ENCODE assay signal across 8 cellular contexts in the genomic region with DNA sequence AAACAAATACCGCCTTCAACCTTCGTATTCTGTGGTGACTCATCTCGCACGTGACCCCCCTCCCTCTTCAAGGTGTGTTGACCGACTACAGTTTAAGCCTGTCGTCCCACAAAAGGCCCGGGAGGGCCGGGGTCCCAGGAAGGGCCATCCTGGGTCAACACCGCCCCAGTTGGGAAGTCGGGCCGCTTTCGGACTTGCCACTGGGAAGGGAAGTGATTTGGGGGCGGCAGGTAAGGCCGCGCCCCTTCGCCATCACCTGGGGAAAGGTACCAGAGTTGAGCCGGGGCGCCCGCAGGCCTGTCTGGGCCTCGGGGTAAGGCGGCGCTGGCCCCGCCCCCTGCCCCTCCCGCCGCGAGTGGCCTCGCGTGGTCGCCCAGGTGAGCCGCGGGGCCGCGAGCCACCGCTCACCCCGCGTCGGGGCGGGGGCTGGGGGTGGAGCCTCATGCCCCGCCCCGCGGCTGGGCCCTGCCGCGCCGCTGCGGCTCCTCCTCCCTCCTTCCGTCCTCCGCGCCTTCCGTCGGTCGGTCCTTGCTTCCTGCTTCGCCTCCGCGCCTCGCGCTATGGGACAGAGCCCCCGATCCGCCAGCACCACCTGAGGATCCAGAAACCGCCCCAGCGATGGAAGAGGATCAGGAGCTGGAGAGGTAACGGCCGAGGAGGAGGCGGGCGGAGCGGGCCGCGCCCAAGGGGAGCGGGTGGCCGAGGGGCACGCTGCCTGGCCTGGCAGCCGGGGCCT. TPM values are rescaled to one million over a fixed set of nuclear protein-coding genes. Genes with fewer than 3 reads are reported as not detected.
DNase-seq lines count a peak whose midpoint lies in the region; ATAC-seq and TF ChIP-seq lines count a peak whose summit lies in the region.

A gene with protein sequence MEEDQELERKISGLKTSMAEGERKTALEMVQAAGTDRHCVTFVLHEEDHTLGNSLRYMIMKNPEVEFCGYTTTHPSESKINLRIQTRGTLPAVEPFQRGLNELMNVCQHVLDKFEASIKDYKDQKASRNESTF (plus strand): TSS at position 527 of the 736 bp plus-strand sequence. CDS start 92 bp downstream, at position 619.

- peak within 1 kb of the TSS; percentile 84 for H3K27ac Mint-ChIP-seq in Calu3 (ENCODE audit: unreplicated experiment)

- H3K36me3 ChIP-seq in PC-9 (ENCODE audit: low read depth), result peaks cover 28% of the 10 kb centered on the region; the same call in 1 of the 2 replicates

- peaks cover 52% of the 10 kb centered on the region for H3K4me1 Mint-ChIP-seq in Calu3 (ENCODE audit: low read depth, unreplicated experiment)

- peak within 1 kb of the TSS; percentile 98 for H2AFZ ChIP-seq in PC-9

- H3K9me3 ChIP-seq in PC-9 (ENCODE audit: insufficient read depth, low read depth), result no peaks in the 10 kb centered on the region

- H3K4me1 ChIP-seq in PC-9 (replicated peaks; ENCODE audit: insufficient read depth), result peaks cover 42% of the 10 kb centered on the region

- DNase-seq in Calu3 (peak; percentile 88), HUDEP-2 (lab: John Stamatoyannopoulos, UW; ENCODE audit: unreplicated experiment in 76 of 76) (peak in 71 of 76 experiments; percentile 6 to 78 (median 50)), PC-9 (peak; percentile 78 to 90), activated T-cell treated with anti-CD3 and anti-CD28 coated beads for 48 hours (ENCODE audit: low read depth) (peak; percentile 79), epithelial cell of proximal tubule (ENCODE audit: low read depth) (no peak), mucosa of gallbladder (ENCODE audit: low spot score) (peak; percentile 87)
- peak; percentile 60 to 68 for DNase-seq in stimulated activated CD8-positive, alpha-beta memory T cell treated with anti-CD3 and anti-CD28 coated beads, Interleukin-4, amount 100 ng/mL, for 4 hours (ENCODE audit: low read depth in 2 of 2, low spot score in 1 of 2)

- H3K4me3 Mint-ChIP-seq in Calu3 (ENCODE audit: low read depth, unreplicated experiment), result peak within 1 kb of the TSS; percentile 87

- H4K20me1 ChIP-seq in PC-9 (ENCODE audit: insufficient read depth), result peaks cover 11% of the 10 kb centered on the region

- intact Hi-C loops in Calu3 (cut with micrococcal nuclease; ENCODE audit: unreplicated experiment) (no loop called here), PC-9 (cut with micrococcal nuclease; ENCODE audit: unreplicated experiment) (loop anchor here (1.0 to 2.0 kb wide), 2 partner anchors 21 to 171 kb away; partner anchors contain the start of gene MTIF3)

- no peaks in the 10 kb centered on the region for H3K9me2 ChIP-seq in PC-9 (ENCODE audit: insufficient read depth)

- ATAC-seq in GM21367 (IDR thresholded peaks at IDR 0.05; ENCODE audit: unreplicated experiment), result peak; percentile 44

- no peak for TF ChIP-seq CTCF in Calu3 (IDR thresholded peaks at IDR 0.05; ENCODE audit: unreplicated experiment)
- no peak for TF ChIP-seq CTCF in PC-9 (conservative IDR thresholded peaks at IDR 0.05)
- no peak for TF ChIP-seq CTCF in epithelial cell of proximal tubule (conservative IDR thresholded peaks at IDR 0.05; ENCODE audit: low read depth, low read length)

- H3K4me3 ChIP-seq in PC-9, result peak within 1 kb of the TSS; percentile 100
- peak within 1 kb of the TSS; percentile 90 for H3K4me3 ChIP-seq in epithelial cell of proximal tubule (ENCODE audit: low read depth, low read length)

- POLR2A ChIA-PET in PC-9 (lab: Charles Lee; ENCODE audit: unreplicated experiment), result interaction anchor here (0.6 to 1.6 kb wide), 3 partner anchors 22 to 638 kb away, joined by 5 to 9 read pairs (median 7); no protein-coding TSS in a partner anchor

- H3K36me3 Mint-ChIP-seq in Calu3 (ENCODE audit: insufficient read depth, unreplicated experiment), result peaks cover 62% of the 10 kb centered on the region

- H3K27ac ChIP-seq in PC-9, result peak within 1 kb of the TSS; percentile 98

- no peaks in the 10 kb centered on the region for H3K9me3 Mint-ChIP-seq in Calu3 (ENCODE audit: low read depth, unreplicated experiment)

- H3K27me3 Mint-ChIP-seq in Calu3 (ENCODE audit: unreplicated experiment), result no peaks in the 10 kb centered on the region

- H3K4me2 ChIP-seq in PC-9, result peak within 1 kb of the TSS; percentile 79

- peaks cover 83% of the 10 kb centered on the region for H3K79me2 ChIP-seq in PC-9 (ENCODE audit: low read depth)

- CTCF ChIA-PET in Calu3 (lab: Charles Lee) (interaction anchor here (0.5 to 0.8 kb wide), 3 partner anchors 34 to 1291 kb away, joined by 3 read pairs; no protein-coding TSS in a partner anchor), PC-9 (lab: Charles Lee) (no interaction called here)

- no TSS peak for BruUV-seq in Calu3 (replicated peaks; lab: Mats Ljungman, UMichigan)
- no TSS peak for BruUV-seq in PC-9 (replicated peaks; lab: Mats Ljungman, UMichigan)

- peaks cover 16% of the 10 kb centered on the region for H3F3A ChIP-seq in PC-9 (ENCODE audit: insufficient read depth, low read depth)

- H3K27me3 ChIP-seq in PC-9 (ENCODE audit: insufficient read depth, low read depth), result no peaks in the 10 kb centered on the region

RNA-seq across cellular contexts. Expression of the gene that starts here (rescaled TPM):
- total RNA-seq in Calu3 (2022), result 90.3 and 97.7 TPM in 2 replicates
- total RNA-seq in PC-9 (2021), result 104 and 119 TPM in 2 replicates
- 104 and 125 TPM in 2 replicates for total RNA-seq in epithelial cell of proximal tubule
- 153 TPM for total RNA-seq in mucosa of gallbladder
